In the genomic region with DNA sequence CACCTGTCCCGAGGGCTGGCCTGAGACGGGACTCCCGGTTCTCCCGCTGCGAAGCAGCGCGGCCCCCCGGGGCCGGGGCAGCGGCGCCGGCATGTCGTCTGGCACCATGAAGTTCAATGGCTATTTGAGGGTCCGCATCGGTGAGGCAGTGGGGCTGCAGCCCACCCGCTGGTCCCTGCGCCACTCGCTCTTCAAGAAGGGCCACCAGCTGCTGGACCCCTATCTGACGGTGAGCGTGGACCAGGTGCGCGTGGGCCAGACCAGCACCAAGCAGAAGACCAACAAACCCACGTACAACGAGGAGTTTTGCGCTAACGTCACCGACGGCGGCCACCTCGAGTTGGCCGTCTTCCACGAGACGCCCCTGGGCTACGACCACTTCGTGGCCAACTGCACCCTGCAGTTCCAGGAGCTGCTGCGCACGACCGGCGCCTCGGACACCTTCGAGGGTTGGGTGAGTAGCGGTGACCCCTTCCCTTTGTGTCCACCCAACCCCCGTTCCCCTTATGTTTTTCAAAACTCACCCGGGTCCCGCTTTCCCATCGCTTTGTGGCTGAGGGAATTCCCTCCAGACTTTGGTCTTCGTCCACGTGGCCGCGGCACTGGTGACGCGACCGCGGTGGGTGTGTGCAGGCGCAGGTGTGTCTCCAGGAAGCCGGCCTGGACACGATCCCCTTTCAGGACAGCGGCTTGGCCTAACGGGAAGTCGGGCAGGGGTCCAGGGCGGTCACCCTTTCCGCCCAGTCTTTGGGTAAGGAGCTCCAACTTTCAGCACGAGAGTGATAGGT, we compare ENCODE assay signal across 8 cellular contexts. TPM values are rescaled to one million over a fixed set of nuclear protein-coding genes. Genes with fewer than 3 reads are reported as not detected.
A peak's percentile ranks its signal among the peaks of the same experiment; 100 is the strongest.
DNase-seq lines count a peak whose midpoint lies in the region; FAIRE-seq and TF ChIP-seq lines count a peak whose summit lies in the region.

No MANE protein-coding gene starts in this region.

- peak overlapping the region; percentile 93 for H3K18ac ChIP-seq in H1 (ENCODE audit: extremely low read depth, low read length)

- peak overlapping the region; percentile 93; the same call in 1 of the 2 replicates for H2BK15ac ChIP-seq in H1 (ENCODE audit: low read length)

- peak overlapping the region in 1 of 4 experiments; percentile 1; a peak in 1 of 7 replicates for H3K9ac ChIP-seq in H1 (replicated peaks in 1 of 4; ENCODE audit: extremely low read depth in 1 of 4, low read depth in 3 of 4, low read length in 3 of 4)

- peak; percentile 68 for DNase-seq in activated T-cell treated with anti-CD3 and anti-CD28 coated beads, Interleukin-2, amount 50 U/mL, for 1 hour
- DNase-seq in activated T-cell treated with anti-CD3 and anti-CD28 coated beads for 4 hours (no peak), T-helper 9 cell (peak; percentile 38), H1 (ENCODE audit: low read depth in 1 of 2, low spot score in 2 of 2) (peak in 1 of 2 experiments; percentile 63), NOMO-1 (lab: John Stamatoyannopoulos, UW; ENCODE audit: unreplicated experiment in 2 of 2) (no peak), H54 (ENCODE audit: insufficient read length, low spot score) (no peak), ACHN (no peak)

- no peak overlapping the region; the same call in none of the 2 replicates for H4K8ac ChIP-seq in H1 (ENCODE audit: extremely low read depth, insufficient read depth, low read length)

- no peak overlapping the region for H2BK120ac ChIP-seq in H1 (replicated peaks; ENCODE audit: low read depth, low read length)

- H3K56ac ChIP-seq in H1 (replicated peaks; ENCODE audit: insufficient read length, low read depth, low read length) = peak overlapping the region; percentile 34

- H3K4me3 ChIP-seq in H1 (ENCODE audit: extremely low read depth in 1 of 4, insufficient read depth in 2 of 4, low read depth in 3 of 4, low read length in 4 of 4) = peak overlapping the region; percentile 53 to 77 (median 64)
- peak overlapping the region; percentile 60 to 70 for H3K4me3 ChIP-seq in muscle layer of duodenum (ENCODE audit: low read depth in 1 of 2, low read length in 2 of 2)

- WGBS in H1 (ENCODE audit: extremely low coverage in 1 of 2, insufficient coverage in 1 of 2, insufficient read length in 1 of 2, insufficient replicate concordance in 2 of 2, low coverage in 1 of 2, low lambda C conversion rate in 2 of 2, missing lambda C conversion rate in 1 of 2), 2 experiments = 7% methylated on average over 52 of the region's 63 CpGs; no CpG with 5 or more reads in 1 of the 2 experiments

- H4K20me1 ChIP-seq in H1 (replicated peaks in 1 of 2; ENCODE audit: control insufficient read depth in 1 of 2, insufficient read depth in 2 of 2, low read length in 2 of 2) = no peaks in the 10 kb centered on the region

- peaks cover 9 to 29% (median 23%) of the 10 kb centered on the region in 4 experiments for H3K27me3 ChIP-seq in H1 (replicated peaks in 1 of 4; ENCODE audit: control insufficient read depth in 3 of 4, extremely low read depth in 1 of 4, insufficient read depth in 3 of 4, low read length in 3 of 4)
- peaks cover 15% of the 10 kb centered on the region for H3K27me3 ChIP-seq in muscle layer of duodenum (ENCODE audit: low read depth, low read length)

- peak overlapping the region; percentile 80; the same call in 1 of the 2 replicates for H2BK12ac ChIP-seq in H1 (ENCODE audit: low read depth, low read length)

- in situ Hi-C loops in ACHN (cut with HindIII; ENCODE audit: low pct_ligation_motif_present, low pct_unique_long_range_greater_than_20kb, low sequenced_read_pairs) = no loop called here

- POLR2A ChIA-PET in H1 (lab: Charles Lee; ENCODE audit: partially characterized antibody) = interaction anchor here (1.1 to 1.2 kb wide), 2 partner anchors 22 to 26 kb away, joined by 3 to 4 read pairs; no protein-coding TSS in a partner anchor

- no peak overlapping the region for H4K91ac ChIP-seq in H1 (replicated peaks; ENCODE audit: insufficient read length, low read length)

- no peak overlapping the region for H3K23ac ChIP-seq in H1 (ENCODE audit: insufficient read length)

- TF ChIP-seq RAD21 in H1 (IDR thresholded peaks at IDR 0.05 in 1 of 2, conservative IDR thresholded peaks at IDR 0.05 in 1 of 2; ENCODE audit: low read depth in 2 of 2, low read length in 2 of 2) = no peak

- no peaks in the 10 kb centered on the region for H3K79me2 ChIP-seq in H1 (ENCODE audit: control insufficient read depth in 1 of 2, insufficient read depth in 2 of 2, low read length in 2 of 2)

- peak overlapping the region; percentile 22; the same call in 1 of the 2 replicates for H2AFZ ChIP-seq in H1 (ENCODE audit: low read length)

- H3K23me2 ChIP-seq in H1 (ENCODE audit: low read depth, low read length) = peaks cover 15% of the 10 kb centered on the region; the same call in 1 of the 2 replicates

- peaks cover 0 to 4% of the 10 kb centered on the region in 2 experiments; a peak in 1 of 4 replicates for H3K9me3 ChIP-seq in H1 (ENCODE audit: insufficient read depth in 2 of 2, low read depth in 1 of 2, low read length in 1 of 2)
- no peaks in the 10 kb centered on the region for H3K9me3 ChIP-seq in muscle layer of duodenum (ENCODE audit: control insufficient read depth in 1 of 2, low read length in 2 of 2)

- H2BK20ac ChIP-seq in H1 (ENCODE audit: low read length) = no peak overlapping the region

- H3K36me3 ChIP-seq in H1 (ENCODE audit: control insufficient read depth in 2 of 4, insufficient read depth in 4 of 4, low read length in 3 of 4) (no peaks in the 10 kb centered on the region), muscle layer of duodenum (ENCODE audit: control insufficient read depth in 1 of 2, insufficient read depth in 2 of 2, low read length in 2 of 2) (no peaks in the 10 kb centered on the region)

- FAIRE-seq in H1 (lab: Jason Lieb, UNC) (no peak), H54 (lab: Jason Lieb, UNC) (no peak)

- no peak for TF ChIP-seq EP300 in H1 (IDR thresholded peaks at IDR 0.05; ENCODE audit: borderline replicate concordance in 1 of 2, low read depth in 2 of 2, low read length in 2 of 2)

- H3K27ac ChIP-seq in H1 (ENCODE audit: low read depth, low read length) (no peak overlapping the region), muscle layer of duodenum (ENCODE audit: low read length) (no peak overlapping the region)

- H2AK5ac ChIP-seq in H1 (ENCODE audit: low read depth, low read length) = peak overlapping the region; percentile 57; the same call in 1 of the 2 replicates

- TF ChIP-seq CTCF in H1 (IDR thresholded peaks at IDR 0.05; ENCODE audit: control extremely low read depth in 1 of 3, insufficient read depth in 1 of 3, low read depth in 1 of 3, low read length in 3 of 3) = no peak

- TF ChIP-seq POLR2A in H1 (IDR thresholded peaks at IDR 0.05; ENCODE audit: control extremely low read depth in 1 of 2, low read depth in 2 of 2, low read length in 2 of 2) (no peak), H54 (IDR thresholded peaks at IDR 0.05; ENCODE audit: low read depth, low read length) (no peak)

- peak overlapping the region; percentile 92 to 99 for H3K4me2 ChIP-seq in H1 (ENCODE audit: insufficient read depth in 1 of 2, low read depth in 2 of 2, low read length in 2 of 2)

- H4K5ac ChIP-seq in H1 (ENCODE audit: insufficient read length, low read depth, low read length) = no peak overlapping the region

- H3K14ac ChIP-seq in H1 (ENCODE audit: insufficient read length) = no peak overlapping the region

- no peak overlapping the region for H3K4ac ChIP-seq in H1 (replicated peaks; ENCODE audit: insufficient read length, low read depth, low read length)

- H2BK5ac ChIP-seq in H1 (ENCODE audit: low read depth, low read length) = no peak overlapping the region

- H3K4me1 ChIP-seq in H1 (replicated peaks in 1 of 4; ENCODE audit: control insufficient read depth in 3 of 4, insufficient read depth in 4 of 4, low read length in 3 of 4) = peaks cover 0 to 12% (median 8%) of the 10 kb centered on the region in 4 experiments; a peak in 6 of 7 replicates
- peaks cover 0 to 16% of the 10 kb centered on the region in 2 donors for H3K4me1 ChIP-seq in muscle layer of duodenum (ENCODE audit: control insufficient read depth in 1 of 2, insufficient read depth in 2 of 2, low read length in 2 of 2)

- H3K79me1 ChIP-seq in H1 (ENCODE audit: low read depth, low read length) = no peaks in the 10 kb centered on the region

- CTCF ChIA-PET in H1 (lab: Charles Lee; ENCODE audit: partially characterized antibody) = interaction anchor here (0.6 to 2.1 kb wide), 6 partner anchors 8 to 516 kb away, joined by 3 to 4 read pairs (median 3); no protein-coding TSS in a partner anchor

TF ChIP-seq in H1, 55 proteins besides CTCF, POLR2A, EP300 and RAD21 (continues in another document):
- TF ChIP-seq BRCA1 (IDR thresholded peaks at IDR 0.05; ENCODE audit: low read depth, low read length) (no peak), NRF1 (IDR thresholded peaks at IDR 0.05; ENCODE audit: low read depth, low read length) (no peak), BACH1 (IDR thresholded peaks at IDR 0.05; ENCODE audit: low read length) (no peak)
- TF ChIP-seq, protein P1, sequence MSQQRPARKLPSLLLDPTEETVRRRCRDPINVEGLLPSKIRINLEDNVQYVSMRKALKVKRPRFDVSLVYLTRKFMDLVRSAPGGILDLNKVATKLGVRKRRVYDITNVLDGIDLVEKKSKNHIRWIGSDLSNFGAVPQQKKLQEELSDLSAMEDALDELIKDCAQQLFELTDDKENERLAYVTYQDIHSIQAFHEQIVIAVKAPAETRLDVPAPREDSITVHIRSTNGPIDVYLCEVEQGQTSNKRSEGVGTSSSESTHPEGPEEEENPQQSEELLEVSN (IDR thresholded peaks at IDR 0.05) = peak; percentile 61; the same call in 1 of the 2 replicates

RNA-seq across cellular contexts. Expression of a gene that starts 0.8 kb away (rescaled TPM):
- 5.2 and 6.4 TPM in 2 replicates for total RNA-seq in H1 (2021; fragmentation: NEBNext Ultra II Directional; extraction: Animal tissue kit (Norgen Biotek cat#: 25700))
- polyA plus RNA-seq in H1 (2011; rRNA removed) = 7.0 and 8.9 TPM in 2 replicates
- 7.5 TPM for polyA plus RNA-seq in H1 (2011; cell fraction: cytosol; rRNA removed)
- polyA plus RNA-seq in H1 (2011; cell fraction: nucleus; rRNA removed) = 11.9 TPM
- 4.0 to 7.5 TPM (median 5.5 TPM) in 4 replicates for polyA plus RNA-seq in H1 (2012, experiment 1 of 2)
- polyA plus RNA-seq in H1 (2012, experiment 2 of 2) = 0.93 TPM
- 5.1 TPM for polyA plus RNA-seq in H1 (2013, experiment 1 of 2)
- 5.2 TPM for polyA plus RNA-seq in H1 (2013, experiment 2 of 2)
- polyA minus RNA-seq in H1 (2011; rRNA and poly(A)+ RNA removed) = 21.9 and 23.9 TPM in 2 replicates
- 16.1 TPM for polyA minus RNA-seq in H1 (2011; cell fraction: cytosol; rRNA and poly(A)+ RNA removed)
- polyA minus RNA-seq in H1 (2011; cell fraction: nucleus; rRNA and poly(A)+ RNA removed) = 17.3 TPM

RNA-seq across cellular contexts. Expression of a gene that starts 41.1 kb away (rescaled TPM):
- 11.0 and 11.2 TPM in 2 replicates for total RNA-seq in H1 (2021; fragmentation: NEBNext Ultra II Directional; extraction: Animal tissue kit (Norgen Biotek cat#: 25700))
- 18.7 and 27.3 TPM in 2 replicates for polyA plus RNA-seq in H1 (2011; rRNA removed)
- polyA plus RNA-seq in H1 (2011; cell fraction: cytosol; rRNA removed) = 12.9 TPM
- 11.5 TPM for polyA plus RNA-seq in H1 (2011; cell fraction: nucleus; rRNA removed)
- 8.2 to 13.0 TPM (median 9.7 TPM) in 4 replicates for polyA plus RNA-seq in H1 (2012, experiment 1 of 2)
- polyA plus RNA-seq in H1 (2012, experiment 2 of 2) = 2.9 TPM
- polyA plus RNA-seq in H1 (2013, experiment 1 of 2) = 15.9 TPM
- polyA plus RNA-seq in H1 (2013, experiment 2 of 2) = 17.2 TPM
- polyA minus RNA-seq in H1 (2011; rRNA and poly(A)+ RNA removed) = 3.5 and 7.7 TPM in 2 replicates
- 13.5 TPM for polyA minus RNA-seq in H1 (2011; cell fraction: cytosol; rRNA and poly(A)+ RNA removed)
- 11.6 TPM for polyA minus RNA-seq in H1 (2011; cell fraction: nucleus; rRNA and poly(A)+ RNA removed)

Comparison
In these comparisons a context has a peak if more than half of its experiments do, and no peak if none do; other contexts are left out.
1. DNase-seq: peak in activated T-cell treated with anti-CD3 and anti-CD28 coated beads, Interleukin-2, amount 50 U/mL, for 1 hour (single experiment) and T-helper 9 cell (single experiment); none in activated T-cell treated with anti-CD3 and anti-CD28 coated beads for 4 hours (single experiment), NOMO-1 (0 of 2), H54 (single experiment) and ACHN (single experiment).